ENCODE assay signal across 9 cellular contexts in the genomic region with DNA sequence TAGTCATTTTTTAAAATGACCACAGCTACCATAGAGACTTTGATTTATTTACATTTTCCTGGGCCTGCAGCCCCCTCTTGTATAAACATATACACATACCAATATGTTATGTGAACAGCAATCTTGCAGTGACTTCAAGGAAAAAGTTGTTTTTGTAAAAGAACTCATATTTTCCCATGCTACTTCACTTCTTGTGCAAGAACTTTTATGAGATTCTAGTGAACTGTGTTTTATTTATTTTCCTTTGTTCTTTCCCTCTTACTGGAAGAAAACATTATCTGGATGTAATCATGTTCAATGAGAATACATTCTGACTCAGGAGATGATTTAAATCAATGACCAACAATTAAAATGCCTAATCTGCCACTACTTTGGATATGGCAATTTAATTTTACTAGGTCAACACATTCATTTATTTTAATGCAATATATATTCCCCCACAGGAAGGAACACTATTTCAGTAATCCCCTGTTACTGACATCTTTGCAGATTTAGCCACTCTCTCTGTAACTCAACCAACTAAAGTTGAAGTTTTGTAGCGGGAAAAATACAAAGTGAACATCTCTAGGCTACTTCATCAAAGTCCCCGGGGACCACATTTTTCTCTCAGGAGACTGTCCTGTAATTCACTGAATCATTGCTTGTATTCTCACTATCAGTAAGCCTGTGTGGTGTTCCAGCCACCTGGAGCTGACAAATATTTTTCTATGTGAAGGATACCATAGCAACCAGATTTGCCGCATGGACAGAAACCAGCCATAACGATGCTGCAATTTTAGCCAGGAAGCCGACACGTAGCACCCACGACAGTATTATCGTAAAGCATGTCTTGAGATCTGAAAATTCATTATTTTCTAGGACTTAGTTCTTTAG.
A peak's percentile ranks its signal among the peaks of the same experiment; 100 is the strongest.
DNase-seq lines count a peak whose midpoint lies in the region; ATAC-seq, FAIRE-seq and TF ChIP-seq lines count a peak whose summit lies in the region.
"Had no signal": no experiment of that assay in that cellular context is flagged by ENCODE, and none has a peak within 500 bp of the region (broad histone marks: within the 10 kb centered on the region; RNA-seq: fewer than 3 reads in every experiment).

No MANE protein-coding gene starts in this region.

- peak overlapping the region; percentile 90 for H3K27ac Mint-ChIP-seq in HFFc6
- peak overlapping the region; percentile 75 for H3K27ac Mint-ChIP-seq in type B pancreatic cell
- H3K27ac Mint-ChIP-seq in WTC11 = no peak overlapping the region

- CTCF ChIA-PET in WTC11 (lab: Charles Lee) = interaction anchor here (1.5 kb wide), 1 partner anchor 33 kb away, joined by 4 read pairs; no protein-coding TSS in a partner anchor

- FAIRE-seq in GM18507 (lab: Jason Lieb, UNC) = peak; percentile 98

- H3K36me3 Mint-ChIP-seq in HFFc6 (ENCODE audit: low read depth) (peaks cover 31% of the 10 kb centered on the region), type B pancreatic cell (no peaks in the 10 kb centered on the region), WTC11 (no peaks in the 10 kb centered on the region)

- H3K4me1 Mint-ChIP-seq in HFFc6 (ENCODE audit: low read depth) (peaks cover 81% of the 10 kb centered on the region), type B pancreatic cell (ENCODE audit: unreplicated experiment) (peaks cover 36% of the 10 kb centered on the region), WTC11 (peaks cover 28% of the 10 kb centered on the region)

- no peaks in the 10 kb centered on the region for H3K9me3 Mint-ChIP-seq in HFFc6
- peaks cover 5% of the 10 kb centered on the region for H3K9me3 Mint-ChIP-seq in type B pancreatic cell
- no peaks in the 10 kb centered on the region for H3K9me3 Mint-ChIP-seq in WTC11
- H3K9me3 Mint-ChIP-seq: neural crest cell had no signal

- POLR2A ChIA-PET in WTC11 (lab: Charles Lee) = no interaction called here

- no peak for ATAC-seq in WTC11

- H3K4me3 Mint-ChIP-seq in HFFc6 (peak overlapping the region; percentile 55), type B pancreatic cell (peak overlapping the region; percentile 26), WTC11 (no peak overlapping the region)
- H3K4me3 Mint-ChIP-seq: neural crest cell had no signal

- TF ChIP-seq CTCF in HFFc6 (IDR thresholded peaks at IDR 0.05) = no peak
- TF ChIP-seq CTCF in type B pancreatic cell (conservative IDR thresholded peaks at IDR 0.05) = no peak
- TF ChIP-seq CTCF in WTC11 (IDR thresholded peaks at IDR 0.05) = no peak

- peak; percentile 54 for DNase-seq in GM18507 (ENCODE audit: extremely low spot score, insufficient read length, low read depth)
- peak; percentile 92 for DNase-seq in HFFc6
- DNase-seq in NCI-H69 (lab: John Stamatoyannopoulos, UW) = peak; percentile 29
- peak; percentile 71 for DNase-seq in glomerular visceral epithelial cell (ENCODE audit: extremely low spot score)
- DNase-seq in type B pancreatic cell (ENCODE audit: extremely low spot score, unreplicated experiment) = no peak
- DNase-seq in WTC11 (ENCODE audit: low spot score) = no peak
- no peak for DNase-seq in activated effector memory CD4-positive, alpha-beta T cell treated with anti-CD3 and anti-CD28 coated beads, Interleukin-2, amount 50 U/mL, for 16 hours
- no peak for DNase-seq in NCI-H446 treated with DMSO at 0.1 percent for 48 hours (lab: John Stamatoyannopoulos, UW)

- H3K27me3 Mint-ChIP-seq in HFFc6 (ENCODE audit: insufficient read depth) (peaks cover 2% of the 10 kb centered on the region), type B pancreatic cell (no peaks in the 10 kb centered on the region), WTC11 (ENCODE audit: low read depth) (no peaks in the 10 kb centered on the region)

TF ChIP-seq in WTC11, 78 proteins besides CTCF, POLR2A, EP300 and RAD21:
- TF ChIP-seq SMAD4 (CRISPR knock-in tag; IDR thresholded peaks at IDR 0.05) (no peak), ZNF671 (CRISPR knock-in tag; IDR thresholded peaks at IDR 0.05) (no peak), SMAD3 (CRISPR knock-in tag; IDR thresholded peaks at IDR 0.05; ENCODE audit: borderline replicate concordance) (no peak), JUN (CRISPR knock-in tag; IDR thresholded peaks at IDR 0.05) (no peak)

Comparison
In these comparisons a context has a peak if more than half of its experiments do, and no peak if none do; other contexts are left out.
1. DNase-seq: peak in GM18507 (single experiment), HFFc6 (single experiment), NCI-H69 (single experiment) and glomerular visceral epithelial cell (single experiment); none in type B pancreatic cell (single experiment), WTC11 (single experiment), activated effector memory CD4-positive, alpha-beta T cell treated with anti-CD3 and anti-CD28 coated beads, Interleukin-2, amount 50 U/mL, for 16 hours (single experiment) and NCI-H446 treated with DMSO at 0.1 percent for 48 hours (single experiment).